In genomic region chr19:9854282-9854846, GRCh38 we compare ENCODE assay signal across 19 cellular contexts. TPM values are rescaled to one million over a fixed set of nuclear protein-coding genes. Genes with fewer than 3 reads are reported as not detected.
DNase-seq lines count a peak whose midpoint lies in the region; ATAC-seq lines count a peak whose summit lies in the region.
"Had no signal": no experiment of that assay in that cellular context is flagged by ENCODE, and none has a peak within 500 bp of the region (broad histone marks: within the 10 kb centered on the region; RNA-seq: fewer than 3 reads in every experiment).

No MANE protein-coding gene starts in this region.

- peak overlapping the region; percentile 8 to 79 for H3K27ac Mint-ChIP-seq in stimulated activated naive CD8-positive, alpha-beta T cell treated with anti-CD3 and anti-CD28 coated beads, Interleukin-15, amount 100 ng/mL, for 72 hours
- H3K27ac Mint-ChIP-seq in T-helper 17 cell: peak overlapping the region; percentile 44

- no peaks in the 10 kb centered on the region for H3K9me3 ChIP-seq in T-helper 17 cell (ENCODE audit: control insufficient read depth, low read length, poor library complexity, severe bottlenecking)
- H3K9me3 ChIP-seq: A549, MG63, SJSA1 had no signal

- no peak for ATAC-seq in stimulated activated naive CD8-positive, alpha-beta T cell treated with anti-CD3 and anti-CD28 coated beads, Interleukin-15, amount 100 ng/mL, for 72 hours
- ATAC-seq in stimulated activated naive CD8-positive, alpha-beta T cell treated with anti-CD3 and anti-CD28 coated beads, Interleukin-15, Interleukin-2, amounts not matched to agents 100 U/mL and 50 U/mL, for 24 hours: no peak
- no peak for ATAC-seq in T-helper 17 cell
- ATAC-seq: A549, PC-3 had no signal

- no peak overlapping the region for H3K4me3 Mint-ChIP-seq in stimulated activated naive CD8-positive, alpha-beta T cell treated with anti-CD3 and anti-CD28 coated beads, Interleukin-15, amount 100 ng/mL, for 72 hours
- no peak overlapping the region for H3K4me3 Mint-ChIP-seq in T-helper 17 cell

- peaks cover 42% of the 10 kb centered on the region for H3K4me1 Mint-ChIP-seq in stimulated activated naive CD8-positive, alpha-beta T cell treated with anti-CD3 and anti-CD28 coated beads, Interleukin-15, amount 100 ng/mL, for 72 hours
- H3K4me1 Mint-ChIP-seq in T-helper 17 cell: peaks cover 40% of the 10 kb centered on the region

- no peaks in the 10 kb centered on the region for H3K27me3 Mint-ChIP-seq in stimulated activated naive CD8-positive, alpha-beta T cell treated with anti-CD3 and anti-CD28 coated beads, Interleukin-15, amount 100 ng/mL, for 72 hours
- no peaks in the 10 kb centered on the region for H3K27me3 Mint-ChIP-seq in T-helper 17 cell

- no peak for DNase-seq in stimulated activated naive CD8-positive, alpha-beta T cell treated with anti-CD3 and anti-CD28 coated beads, Interleukin-15, amount 100 ng/mL, for 72 hours
- no peak for DNase-seq in stimulated activated naive CD8-positive, alpha-beta T cell treated with anti-CD3 and anti-CD28 coated beads, Interleukin-15, Interleukin-2, amounts not matched to agents 100 U/mL and 50 U/mL, for 24 hours
- no peak for DNase-seq in T-helper 17 cell
- peak; percentile 5 for DNase-seq in iPS-NIHi7 (ENCODE audit: extremely low spot score)
- DNase-seq in stimulated activated CD4-positive, alpha-beta T cell treated with anti-CD3 and anti-CD28 coated beads, Interleukin-4, amount 100 ng/mL, for 24 hours: no peak
- DNase-seq in activated CD4-positive, CD25-positive, alpha-beta regulatory T cell treated with anti-CD3 and anti-CD28 coated beads, Interleukin-2, amount 50 U/mL, for 72 hours: no peak
- DNase-seq in SHP77 (lab: John Stamatoyannopoulos, UW): no peak
- DNase-seq: C1 segment of cervical spinal cord, DMS79, Kasumi-1, MG63, NCI-H1048, NCI-H1436, NCI-H1930, NCI-H345, NCI-H526, PC-3 had no signal

- H3K9me3 Mint-ChIP-seq in stimulated activated naive CD8-positive, alpha-beta T cell treated with anti-CD3 and anti-CD28 coated beads, Interleukin-15, amount 100 ng/mL, for 72 hours: no peaks in the 10 kb centered on the region

- H3K36me3 Mint-ChIP-seq in T-helper 17 cell (ENCODE audit: low read depth): peaks cover 5% of the 10 kb centered on the region

RNA-seq across cellular contexts. Expression of gene PIN1, which starts 19.2 kb away (rescaled TPM):
- total RNA-seq in T-helper 17 cell: 10 to 100 TPM; 42.3 to 55.2 TPM

RNA-seq across cellular contexts. Expression of gene UBL5, which starts 26.6 kb away (rescaled TPM):
- 100 to 1,000 TPM; 202 to 207 TPM for total RNA-seq in T-helper 17 cell

RNA-seq across cellular contexts. Expression of gene FBXL12, which starts 35.5 kb away (rescaled TPM):
- 10 to 100 TPM; 33.5 to 34.4 TPM for total RNA-seq in T-helper 17 cell
